ENCODE assay signal across 33 cellular contexts in the genomic region with DNA sequence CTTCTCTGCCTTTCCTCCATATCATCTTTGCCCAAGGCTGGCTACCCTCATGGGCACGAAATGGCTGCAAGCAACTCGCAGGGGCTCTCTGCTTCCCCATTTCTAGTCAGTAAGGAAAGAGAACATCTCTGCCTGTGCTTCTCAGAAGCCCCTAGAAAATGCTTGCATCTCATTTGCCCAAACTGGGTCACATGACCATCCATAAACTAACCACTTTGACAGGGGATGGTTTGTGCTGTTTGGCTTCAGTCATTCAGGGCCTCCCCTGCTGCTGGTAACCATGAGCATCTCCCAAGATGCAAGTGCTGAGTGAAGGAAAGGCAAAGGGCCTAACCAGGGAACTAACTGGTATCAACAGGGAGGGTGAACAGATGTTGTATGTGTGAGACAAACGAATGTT.
"Had no signal": no experiment of that assay in that cellular context is flagged by ENCODE, and none has a peak within 500 bp of the region (broad histone marks: within the 10 kb centered on the region; RNA-seq: fewer than 3 reads in every experiment).

No MANE protein-coding gene starts in this region.

- H3K9me3 ChIP-seq: MG63, SJCRH30 had no signal

- H2AFZ ChIP-seq: PC-9 had no signal

- H3K27ac ChIP-seq: PC-9, RWPE1, SJCRH30, SK-N-MC had no signal

- ATAC-seq: Panc1, Right ventricle myocardium inferior, SK-N-SH treated with all-trans-retinoic acid at 6 μM for 48 hours had no signal

- H3K4me1 ChIP-seq: SJCRH30 had no signal

- H3K27me3 ChIP-seq: MG63, SJCRH30 had no signal

- H3K4me3 ChIP-seq: MG63, PC-9, SJCRH30, SK-N-MC had no signal

- DNase-seq: Kasumi-1, MG63, NCI-H1048, NCI-H1092 treated with DMSO at 0.1 percent for 48 hours, NCI-H1105 treated with DMSO at 0.1 percent for 48 hours, NCI-H1417, NCI-H1436, NCI-H146, NCI-H1694, NCI-H187, NCI-H1930, NCI-H2029 treated with DMSO at 0.1 percent for 48 hours, NCI-H2081 treated with DMSO at 0.1 percent for 48 hours, NCI-H2107, NCI-H2171, NCI-H226, NCI-H446 treated with DMSO at 0.1 percent for 48 hours, NCI-H510A, NCI-H524, NCI-H526, NCI-H69, NCI-H748 treated with DMSO at 0.1 percent for 48 hours, NCI-H82, PC-9, SHP77, SIG-M5, SJCRH30 had no signal

- H3K4me2 ChIP-seq: PC-9 had no signal

- FAIRE-seq: RCC 7860 had no signal

- H3K36me3 ChIP-seq: MG63, SJCRH30 had no signal
